Comparison of ENCODE assay signal across 9 cellular contexts in genomic region chr3:187012609-187013051, GRCh38.
A peak's percentile ranks its signal among the peaks of the same experiment; 100 is the strongest.
DNase-seq lines count a peak whose midpoint lies in the region; ATAC-seq lines count a peak whose summit lies in the region.
"Had no signal": no experiment of that assay in that cellular context is flagged by ENCODE, and none has a peak within 500 bp of the region (broad histone marks: within the 10 kb centered on the region; RNA-seq: fewer than 3 reads in every experiment).

No MANE protein-coding gene starts in this region.

- peaks cover 0 to 2% (median 2%) of the 10 kb centered on the region in 3 donors for H3K27me3 Mint-ChIP-seq in immature natural killer cell (ENCODE audit: low read depth in 3 of 3)

- DNase-seq in HK-2 (ENCODE audit: unreplicated experiment), result peak; percentile 20
- peak; percentile 61 for DNase-seq in activated CD8-positive, alpha-beta memory T cell treated with anti-CD3 and anti-CD28 coated beads, Interleukin-2, amount 50 U/mL, for 48 hours
- DNase-seq in immature natural killer cell, result no peak
- peak; percentile 38 to 74 (median 50) for DNase-seq in stimulated activated naive CD4-positive, alpha-beta T cell (lab: John Stamatoyannopoulos, UW)
- no peak for DNase-seq in iPS-NIHi11 (ENCODE audit: low spot score)
- DNase-seq in HPDE6-E6E7 (ENCODE audit: extremely low spot score), result no peak

- peak overlapping the region in 4 of 5 donors; percentile 22 to 59 (median 38) for H3K4me3 Mint-ChIP-seq in immature natural killer cell

- peaks cover 58 to 80% of the 10 kb centered on the region in 2 donors for H3K4me1 Mint-ChIP-seq in immature natural killer cell

- ATAC-seq in GM21423 (IDR thresholded peaks at IDR 0.05; ENCODE audit: unreplicated experiment), result no peak
- no peak for ATAC-seq in HG03280 (IDR thresholded peaks at IDR 0.05; ENCODE audit: unreplicated experiment)
- ATAC-seq: K562 had no signal

- H3K9me3 Mint-ChIP-seq in immature natural killer cell, result no peaks in the 10 kb centered on the region

- H3K36me3 Mint-ChIP-seq in immature natural killer cell, result peaks cover 7 to 20% (median 18%) of the 10 kb centered on the region in 3 donors

- H3K27ac Mint-ChIP-seq in immature natural killer cell, result peak overlapping the region; percentile 28 to 90 (median 76)

Comparison
In these comparisons a context has a peak if more than half of its experiments do, and no peak if none do; other contexts are left out.
1. DNase-seq: peak in HK-2 (single experiment), activated CD8-positive, alpha-beta memory T cell treated with anti-CD3 and anti-CD28 coated beads, Interleukin-2, amount 50 U/mL, for 48 hours (single experiment) and stimulated activated naive CD4-positive, alpha-beta T cell (6 of 6); none in immature natural killer cell (0 of 3), iPS-NIHi11 (single experiment) and HPDE6-E6E7 (single experiment).